11 cellular contexts compared by ENCODE assay signal in the genomic region with DNA sequence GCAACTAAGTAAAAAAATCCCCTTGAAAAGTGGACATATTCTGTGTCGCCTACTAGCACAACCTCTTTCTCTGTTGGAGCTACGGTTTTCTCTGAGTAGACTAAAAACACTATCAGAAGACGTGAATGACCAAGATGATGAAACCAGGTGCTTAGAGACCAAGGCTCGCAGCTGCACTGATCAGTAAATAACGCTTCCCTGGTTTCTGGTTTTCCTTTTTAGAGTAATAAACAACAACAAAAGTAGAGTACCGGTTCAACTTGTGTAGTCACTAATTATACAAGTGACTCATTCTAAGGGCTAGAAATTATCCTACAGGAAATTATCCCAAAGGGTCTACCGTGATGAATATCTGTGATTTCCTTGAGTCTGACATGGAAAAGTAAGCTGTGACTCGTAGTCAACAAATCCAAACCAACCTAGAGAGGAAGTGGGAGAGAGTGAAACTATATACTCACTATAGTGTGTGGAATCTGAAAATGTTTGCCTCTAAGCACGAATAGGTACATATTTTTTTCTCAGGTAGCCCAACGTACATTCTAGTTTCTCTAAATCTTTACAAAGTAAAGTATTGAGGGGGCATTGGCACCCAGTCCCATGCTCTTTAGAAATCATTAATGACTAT. TPM values are rescaled to one million over a fixed set of nuclear protein-coding genes. Genes with fewer than 3 reads are reported as not detected.
DNase-seq lines count a peak whose midpoint lies in the region; ATAC-seq and TF ChIP-seq lines count a peak whose summit lies in the region.
"Had no signal": no experiment of that assay in that cellular context is flagged by ENCODE, and none has a peak within 500 bp of the region (broad histone marks: within the 10 kb centered on the region; RNA-seq: fewer than 3 reads in every experiment).

No MANE protein-coding gene starts in this region.

- DNase-seq in activated CD8-positive, alpha-beta memory T cell treated with anti-CD3 and anti-CD28 coated beads, Interleukin-2, amount 10 ng/mL, durations not matched to agents 7 days and 5 days = no peak
- no peak for DNase-seq in activated CD8-positive, alpha-beta memory T cell treated with anti-CD3 and anti-CD28 coated beads for 24 hours
- DNase-seq in MV-4-11 (lab: John Stamatoyannopoulos, UW) (peak; percentile 26), endothelial cell (ENCODE audit: low spot score) (no peak), right atrium auricular region (ENCODE audit: low spot score) (no peak), D341Med (ENCODE audit: low spot score) (no peak)
- no peak for DNase-seq in stimulated activated naive B cell treated with anti-CD40 and anti-IgM and Interleukin-4, amounts not matched to agents 10 μg/mL and 1 μg/mL and 100 μg/mL, for 72 hours
- DNase-seq: T-cell had no signal

- peaks cover 58% of the 10 kb centered on the region for H3K4me1 Mint-ChIP-seq in activated CD8-positive, alpha-beta memory T cell treated with anti-CD3 and anti-CD28 coated beads, Interleukin-2, amount 10 ng/mL, durations not matched to agents 7 days and 5 days
- H3K4me1 Mint-ChIP-seq in stimulated activated naive B cell treated with anti-CD40 and anti-IgM and Interleukin-4, amounts not matched to agents 10 μg/mL and 1 μg/mL and 100 μg/mL, for 72 hours = peaks cover 56 to 81% of the 10 kb centered on the region in 2 donors
- peaks cover 29% of the 10 kb centered on the region for H3K4me1 Mint-ChIP-seq in endothelial cell (ENCODE audit: unreplicated experiment)

- peak overlapping the region; percentile 1 for H3K27ac Mint-ChIP-seq in activated CD8-positive, alpha-beta memory T cell treated with anti-CD3 and anti-CD28 coated beads, Interleukin-2, amount 10 ng/mL, durations not matched to agents 7 days and 5 days
- H3K27ac Mint-ChIP-seq in stimulated activated naive B cell treated with anti-CD40 and anti-IgM and Interleukin-4, amounts not matched to agents 10 μg/mL and 1 μg/mL and 100 μg/mL, for 72 hours = peak overlapping the region; percentile 95
- H3K27ac Mint-ChIP-seq in endothelial cell (ENCODE audit: unreplicated experiment) = no peak overlapping the region
- H3K27ac Mint-ChIP-seq: T-cell had no signal

- H3K27ac ChIP-seq in right atrium auricular region = no peak overlapping the region
- H3K27ac ChIP-seq: HL-60 had no signal

- H3K27me3 Mint-ChIP-seq in activated CD8-positive, alpha-beta memory T cell treated with anti-CD3 and anti-CD28 coated beads, Interleukin-2, amount 10 ng/mL, durations not matched to agents 7 days and 5 days = peaks cover 4% of the 10 kb centered on the region
- H3K27me3 Mint-ChIP-seq in stimulated activated naive B cell treated with anti-CD40 and anti-IgM and Interleukin-4, amounts not matched to agents 10 μg/mL and 1 μg/mL and 100 μg/mL, for 72 hours = no peaks in the 10 kb centered on the region
- peaks cover 13% of the 10 kb centered on the region for H3K27me3 Mint-ChIP-seq in endothelial cell (ENCODE audit: unreplicated experiment)
- H3K27me3 Mint-ChIP-seq: T-cell had no signal

- H3K4me3 ChIP-seq in right atrium auricular region = no peak overlapping the region
- H3K4me3 ChIP-seq: smooth muscle cell had no signal

- CTCF ChIA-PET in activated CD8-positive, alpha-beta memory T cell treated with anti-CD3 and anti-CD28 coated beads, Interleukin-2, amount 10 ng/mL, durations not matched to agents 7 days and 5 days (lab: Charles Lee) = interaction anchor here (1.1 to 1.6 kb wide), 3 partner anchors 15 to 80 kb away, joined by 3 read pairs; no protein-coding TSS in a partner anchor

- H3K27me3 ChIP-seq in right atrium auricular region = no peaks in the 10 kb centered on the region

- peaks cover 0 to 50% of the 10 kb centered on the region in 2 donors for H3K4me1 ChIP-seq in right atrium auricular region

- no peaks in the 10 kb centered on the region for H3K36me3 ChIP-seq in right atrium auricular region

- peak overlapping the region; percentile 5 for H3K4me3 Mint-ChIP-seq in activated CD8-positive, alpha-beta memory T cell treated with anti-CD3 and anti-CD28 coated beads, Interleukin-2, amount 10 ng/mL, durations not matched to agents 7 days and 5 days
- H3K4me3 Mint-ChIP-seq in stimulated activated naive B cell treated with anti-CD40 and anti-IgM and Interleukin-4, amounts not matched to agents 10 μg/mL and 1 μg/mL and 100 μg/mL, for 72 hours = peak overlapping the region; percentile 51 to 65
- H3K4me3 Mint-ChIP-seq in endothelial cell (ENCODE audit: unreplicated experiment) = no peak overlapping the region
- H3K4me3 Mint-ChIP-seq: T-cell had no signal

- H3K9me3 Mint-ChIP-seq in activated CD8-positive, alpha-beta memory T cell treated with anti-CD3 and anti-CD28 coated beads, Interleukin-2, amount 10 ng/mL, durations not matched to agents 7 days and 5 days (ENCODE audit: low read depth) = no peaks in the 10 kb centered on the region
- peaks cover 0 to 1% of the 10 kb centered on the region in 2 donors for H3K9me3 Mint-ChIP-seq in stimulated activated naive B cell treated with anti-CD40 and anti-IgM and Interleukin-4, amounts not matched to agents 10 μg/mL and 1 μg/mL and 100 μg/mL, for 72 hours
- H3K9me3 Mint-ChIP-seq in endothelial cell (ENCODE audit: unreplicated experiment) = no peaks in the 10 kb centered on the region
- H3K9me3 Mint-ChIP-seq: T-cell had no signal

- no peak for TF ChIP-seq CTCF in endothelial cell (IDR thresholded peaks at IDR 0.05; ENCODE audit: unreplicated experiment)
- no peak for TF ChIP-seq CTCF in right atrium auricular region (IDR thresholded peaks at IDR 0.05)

- ATAC-seq in activated CD8-positive, alpha-beta memory T cell treated with anti-CD3 and anti-CD28 coated beads, Interleukin-2, amount 10 ng/mL, durations not matched to agents 7 days and 5 days = no peak
- peak; percentile 58 for ATAC-seq in HG02870 (IDR thresholded peaks at IDR 0.05; ENCODE audit: unreplicated experiment)
- peak; percentile 53 to 57 for ATAC-seq in stimulated activated naive B cell treated with anti-CD40 and anti-IgM and Interleukin-4, amounts not matched to agents 10 μg/mL and 1 μg/mL and 100 μg/mL, for 72 hours (replicated peaks)
- ATAC-seq: T-cell had no signal

- no peaks in the 10 kb centered on the region for H3K9me3 ChIP-seq in right atrium auricular region

- H3K36me3 Mint-ChIP-seq in activated CD8-positive, alpha-beta memory T cell treated with anti-CD3 and anti-CD28 coated beads, Interleukin-2, amount 10 ng/mL, durations not matched to agents 7 days and 5 days = peaks cover 21% of the 10 kb centered on the region
- peaks cover 25 to 34% of the 10 kb centered on the region in 2 donors for H3K36me3 Mint-ChIP-seq in stimulated activated naive B cell treated with anti-CD40 and anti-IgM and Interleukin-4, amounts not matched to agents 10 μg/mL and 1 μg/mL and 100 μg/mL, for 72 hours
- H3K36me3 Mint-ChIP-seq in endothelial cell (ENCODE audit: low read depth, unreplicated experiment) = peaks cover 36% of the 10 kb centered on the region
- H3K36me3 Mint-ChIP-seq: T-cell had no signal

RNA-seq across cellular contexts. Expression of a gene that starts 17.8 kb away (rescaled TPM):
- total RNA-seq in activated CD8-positive, alpha-beta memory T cell treated with anti-CD3 and anti-CD28 coated beads, Interleukin-2, amount 10 ng/mL, durations not matched to agents 7 days and 5 days = 10 to 100 TPM; 15.2 to 22.9 TPM
- total RNA-seq in endothelial cell (ENCODE audit: unreplicated experiment) (487 TPM), right atrium auricular region (10 to 100 TPM; 50.0 to 56.3 TPM)
